ENCODE assay signal across 8 cellular contexts in the genomic region with DNA sequence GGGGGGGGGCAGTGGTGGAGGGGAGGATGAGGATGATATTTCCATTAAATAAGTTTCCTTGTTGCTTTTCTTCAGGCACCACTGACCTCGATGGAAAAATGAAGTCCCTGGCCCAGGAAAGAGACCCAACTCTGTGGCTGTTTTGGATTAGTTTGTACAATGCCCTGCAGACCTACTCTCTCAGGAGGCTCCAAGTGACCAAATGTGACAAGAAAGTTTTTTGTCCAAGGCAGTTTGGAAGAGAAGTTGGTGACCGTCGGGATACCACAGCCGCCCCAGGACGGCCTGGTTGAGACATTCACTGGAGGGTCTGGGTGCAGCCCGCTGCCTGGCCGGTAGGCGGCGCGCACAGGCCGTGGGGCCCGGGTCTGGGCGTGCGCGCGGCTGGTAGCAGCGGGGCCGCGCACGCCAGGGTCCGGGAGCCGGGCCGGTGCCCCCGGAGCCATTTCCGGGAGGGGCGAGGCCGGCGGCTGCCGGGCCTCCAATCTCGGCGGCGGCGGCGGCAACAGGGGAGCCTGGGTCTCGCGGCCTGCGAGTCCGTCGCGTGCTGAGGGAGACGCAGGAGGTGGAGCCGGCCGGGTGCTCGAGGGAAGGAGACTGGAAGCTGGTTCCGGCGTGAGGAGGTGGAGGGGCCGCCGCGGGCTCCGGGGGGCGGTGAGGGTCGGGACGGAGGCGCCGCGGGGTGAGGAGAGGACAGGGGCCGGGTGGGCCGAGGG. TPM values are rescaled to one million over a fixed set of nuclear protein-coding genes. Genes with fewer than 3 reads are reported as not detected.
DNase-seq lines count a peak whose midpoint lies in the region; ATAC-seq, FAIRE-seq and TF ChIP-seq lines count a peak whose summit lies in the region.

A gene with protein sequence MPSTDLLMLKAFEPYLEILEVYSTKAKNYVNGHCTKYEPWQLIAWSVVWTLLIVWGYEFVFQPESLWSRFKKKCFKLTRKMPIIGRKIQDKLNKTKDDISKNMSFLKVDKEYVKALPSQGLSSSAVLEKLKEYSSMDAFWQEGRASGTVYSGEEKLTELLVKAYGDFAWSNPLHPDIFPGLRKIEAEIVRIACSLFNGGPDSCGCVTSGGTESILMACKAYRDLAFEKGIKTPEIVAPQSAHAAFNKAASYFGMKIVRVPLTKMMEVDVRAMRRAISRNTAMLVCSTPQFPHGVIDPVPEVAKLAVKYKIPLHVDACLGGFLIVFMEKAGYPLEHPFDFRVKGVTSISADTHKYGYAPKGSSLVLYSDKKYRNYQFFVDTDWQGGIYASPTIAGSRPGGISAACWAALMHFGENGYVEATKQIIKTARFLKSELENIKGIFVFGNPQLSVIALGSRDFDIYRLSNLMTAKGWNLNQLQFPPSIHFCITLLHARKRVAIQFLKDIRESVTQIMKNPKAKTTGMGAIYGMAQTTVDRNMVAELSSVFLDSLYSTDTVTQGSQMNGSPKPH (plus strand): TSS at position 445 of the 716 bp plus-strand sequence. CDS start 906 bp downstream, outside the sequence.

- BruUV-seq in A673 (replicated peaks; lab: Mats Ljungman, UMichigan) = no TSS peak

- H3K27ac Mint-ChIP-seq in chondrocyte (ENCODE audit: unreplicated experiment) = peak within 1 kb of the TSS; percentile 93

- peak within 1 kb of the TSS; percentile 78 for H3K27ac ChIP-seq in A673 (ENCODE audit: low read depth, low read length, poor library complexity, severe bottlenecking)

- H3K27me3 ChIP-seq in A673 (replicated peaks; ENCODE audit: insufficient read depth, low read depth, low read length, poor library complexity) = no peaks in the 10 kb centered on the region

- peak within 1 kb of the TSS; percentile 90 for H3K4me3 ChIP-seq in A673 (ENCODE audit: low read depth, low read length, poor library complexity, severe bottlenecking)

- peak; percentile 93 for FAIRE-seq in GM18507 (lab: Jason Lieb, UNC)

- H3K9me3 Mint-ChIP-seq in chondrocyte (ENCODE audit: low read depth) = no peaks in the 10 kb centered on the region

- H3K4me1 ChIP-seq in A673 (ENCODE audit: insufficient read depth, low read length, poor library complexity, severe bottlenecking) = peaks cover 4% of the 10 kb centered on the region

- peak; percentile 95 for ATAC-seq in HG02981 (IDR thresholded peaks at IDR 0.05; ENCODE audit: unreplicated experiment)

- no peaks in the 10 kb centered on the region for H3K27me3 Mint-ChIP-seq in chondrocyte (ENCODE audit: low read depth)

- peak; percentile 81 for TF ChIP-seq CTCF in A673 (conservative IDR thresholded peaks at IDR 0.05; ENCODE audit: low read depth, low read length)
- TF ChIP-seq CTCF in chondrocyte (IDR thresholded peaks at IDR 0.05) = peak; percentile 96

- DNase-seq in A673 (ENCODE audit: low spot score) (peak; percentile 88), GM18507 (ENCODE audit: extremely low spot score, insufficient read length, low read depth) (peak; percentile 98), NCI-H2171 treated with DMSO at 0.1 percent for 48 hours (lab: John Stamatoyannopoulos, UW) (peak; percentile 48), chondrocyte (ENCODE audit: low spot score) (peak; percentile 95), kidney glomerular epithelial cell (lab: John Stamatoyannopoulos, UW) (peak; percentile 57)
- DNase-seq in activated CD4-positive, alpha-beta T cell treated with anti-CD3 and anti-CD28 coated beads for 24 hours (ENCODE audit: low read depth in 2 of 2) = peak; percentile 80 to 84
- DNase-seq in stimulated activated CD4-positive, alpha-beta T cell treated with anti-CD3 and anti-CD28 coated beads, Interleukin-15, amount 100 ng/mL, for 48 hours (ENCODE audit: low read depth in 2 of 2) = peak; percentile 66 to 82

- H3K36me3 ChIP-seq in A673 (ENCODE audit: insufficient read depth, low read length, poor library complexity, severe bottlenecking) = peaks cover 22% of the 10 kb centered on the region

- CTCF ChIA-PET in A673 (lab: Charles Lee) = interaction anchor here (1.0 kb wide), 1 partner anchor 354 kb away, joined by 3 read pairs; no protein-coding TSS in a partner anchor

- peaks cover 10% of the 10 kb centered on the region for H3K36me3 Mint-ChIP-seq in chondrocyte (ENCODE audit: low read depth)

- no peaks in the 10 kb centered on the region for H3K9me3 ChIP-seq in A673 (ENCODE audit: low read depth, low read length, poor library complexity, severe bottlenecking)

- peaks cover 26% of the 10 kb centered on the region for H3K4me1 Mint-ChIP-seq in chondrocyte (ENCODE audit: low read depth)

- peak within 1 kb of the TSS; percentile 86 for H3K4me3 Mint-ChIP-seq in chondrocyte (ENCODE audit: unreplicated experiment)

- intact Hi-C loops in A673 (cut with micrococcal nuclease; ENCODE audit: unreplicated experiment) = loop anchor here (2.0 kb wide), 1 partner anchor 65 kb away; no protein-coding TSS in a partner anchor

- POLR2A ChIA-PET in A673 (lab: Charles Lee; ENCODE audit: low non-redundant PET) = no interaction called here

RNA-seq across cellular contexts. Expression of the gene that starts here (rescaled TPM):
- total RNA-seq in A673 (2021) (48.6 and 65.5 TPM in 2 replicates), chondrocyte (44.2 to 71.8 TPM (median 60.5 TPM) in 3 replicates)

Comparison
In these comparisons a context has a peak if more than half of its experiments do, and no peak if none do; other contexts are left out.
1. Peak in every context shown above with its lines: DNase-seq, ATAC-seq, H3K4me3 ChIP-seq and H3K27ac ChIP-seq.
2. DNase-seq: peak in every context shown above with its lines; median percentile 98 in GM18507; 95 in chondrocyte; 88 in A673; 82 in activated CD4-positive, alpha-beta T cell treated with anti-CD3 and anti-CD28 coated beads for 24 hours; 74 in stimulated activated CD4-positive, alpha-beta T cell treated with anti-CD3 and anti-CD28 coated beads, Interleukin-15, amount 100 ng/mL, for 48 hours; 57 in kidney glomerular epithelial cell; 48 in NCI-H2171 treated with DMSO at 0.1 percent for 48 hours.